Comparison of ENCODE assay signal across 1 cellular context in genomic region chr22:28931844-28932561, GRCh38.
TF ChIP-seq lines count a peak whose summit lies in the region.

No MANE protein-coding gene starts in this region.

TF ChIP-seq in H1, 55 proteins besides CTCF, POLR2A, EP300 and RAD21:
- TF ChIP-seq CHD7 (IDR thresholded peaks at IDR 0.05; ENCODE audit: insufficient replicate concordance, low read length): no peak
- TF ChIP-seq EGR1 (IDR thresholded peaks at IDR 0.05; ENCODE audit: borderline replicate concordance, low read depth, low read length): no peak
- no peak for TF ChIP-seq NRF1 (IDR thresholded peaks at IDR 0.05; ENCODE audit: low read depth, low read length)
- no peak for TF ChIP-seq KDM4A (IDR thresholded peaks at IDR 0.05; ENCODE audit: low read depth, low read length, severe bottlenecking)
- TF ChIP-seq EZH2 (IDR thresholded peaks at IDR 0.05; ENCODE audit: low read depth, low read length, severe bottlenecking): no peak
- no peak for TF ChIP-seq CBX5 (IDR thresholded peaks at IDR 0.05; ENCODE audit: low read depth, low read length)
- TF ChIP-seq MAX (IDR thresholded peaks at IDR 0.05): no peak
- no peak for TF ChIP-seq NANOG (IDR thresholded peaks at IDR 0.05; ENCODE audit: insufficient read depth, low read depth, low read length, poor library complexity, severe bottlenecking)
- no peak for TF ChIP-seq E2F6 (IDR thresholded peaks at IDR 0.05)
- TF ChIP-seq CREB1 (IDR thresholded peaks at IDR 0.05): no peak
- no peak for TF ChIP-seq PHF8 (conservative IDR thresholded peaks at IDR 0.05; ENCODE audit: low read depth, low read length)
- no peak for TF ChIP-seq ASH2L (IDR thresholded peaks at IDR 0.05; ENCODE audit: low read length)
- no peak for TF ChIP-seq SP1 (IDR thresholded peaks at IDR 0.05; ENCODE audit: low read depth, low read length)
- no peak for TF ChIP-seq SIX5 (IDR thresholded peaks at IDR 0.05; ENCODE audit: low read depth, low read length)
